Comparison of ENCODE assay signal across 16 cellular contexts in the genomic region with DNA sequence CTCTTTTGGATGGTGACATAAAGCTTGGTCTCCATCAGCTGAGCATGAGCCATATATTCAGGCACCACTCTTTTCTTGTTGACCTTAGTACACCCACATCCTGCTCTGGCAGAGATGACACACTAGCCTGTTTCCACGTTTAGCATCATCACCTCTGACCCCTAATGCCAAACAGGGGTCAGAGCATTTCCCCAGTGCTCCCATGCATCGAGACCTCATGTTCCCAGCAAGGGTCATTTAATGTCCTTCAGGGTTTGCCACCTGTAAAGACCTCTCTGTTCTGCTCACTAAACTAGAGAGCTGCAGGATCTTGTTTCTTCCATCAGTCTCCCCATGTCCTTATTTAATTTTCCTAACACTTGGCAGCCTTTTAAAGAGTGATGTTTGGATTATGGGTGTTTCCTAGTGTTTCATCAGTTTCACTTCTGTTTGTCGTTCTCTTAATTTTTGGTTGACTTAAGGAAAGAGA.
DNase-seq lines count a peak whose midpoint lies in the region; ATAC-seq and TF ChIP-seq lines count a peak whose summit lies in the region.
"Had no signal": no experiment of that assay in that cellular context is flagged by ENCODE, and none has a peak within 500 bp of the region (broad histone marks: within the 10 kb centered on the region; RNA-seq: fewer than 3 reads in every experiment).

No MANE protein-coding gene starts in this region.

- no peaks in the 10 kb centered on the region for H3K9me3 Mint-ChIP-seq in progenitor cell of endocrine pancreas (ENCODE audit: low read depth)
- H3K9me3 Mint-ChIP-seq: activated T-helper 2 cell treated with anti-CD3 and anti-CD28 coated beads, Interferon-gamma antibody, Interleukin-2, Interleukin-4, amounts not matched to agents 10 μg/mL and 5 μg/mL and 100 μg/mL, durations not matched to agents 14 hours and 24 hours and 36 hours; effector memory CD8-positive, alpha-beta T cell had no signal

- no peaks in the 10 kb centered on the region for H3K27me3 ChIP-seq in brain microvascular endothelial cell (replicated peaks)

- no peak for ATAC-seq in HG03108 (IDR thresholded peaks at IDR 0.05; ENCODE audit: unreplicated experiment)
- ATAC-seq: effector memory CD8-positive, alpha-beta T cell had no signal

- TF ChIP-seq CTCF in brain microvascular endothelial cell (IDR thresholded peaks at IDR 0.05; ENCODE audit: low read depth, low read length, missing control alignments) (no peak), RWPE1 (conservative IDR thresholded peaks at IDR 0.05; ENCODE audit: low read depth) (no peak), progenitor cell of endocrine pancreas (IDR thresholded peaks at IDR 0.05; ENCODE audit: unreplicated experiment) (no peak)

- H3K4me3 Mint-ChIP-seq in progenitor cell of endocrine pancreas (ENCODE audit: low read depth) = no peak overlapping the region
- H3K4me3 Mint-ChIP-seq: effector memory CD8-positive, alpha-beta T cell had no signal

- POLR2A ChIA-PET in RWPE1 (lab: Yijun Ruan, JAX; ENCODE audit: low non-redundant PET) = no interaction called here

- no peaks in the 10 kb centered on the region for H3K36me3 ChIP-seq in brain microvascular endothelial cell (replicated peaks)

- H3K4me3 ChIP-seq in brain microvascular endothelial cell (ENCODE audit: low read depth, low read length) = no peak overlapping the region

- H3K27ac Mint-ChIP-seq in progenitor cell of endocrine pancreas = no peak overlapping the region
- H3K27ac Mint-ChIP-seq: activated T-helper 2 cell treated with anti-CD3 and anti-CD28 coated beads, Interferon-gamma antibody, Interleukin-2, Interleukin-4, amounts not matched to agents 10 μg/mL and 5 μg/mL and 100 μg/mL, durations not matched to agents 14 hours and 24 hours and 36 hours; effector memory CD8-positive, alpha-beta T cell had no signal

- no peaks in the 10 kb centered on the region for H3K36me3 Mint-ChIP-seq in progenitor cell of endocrine pancreas (ENCODE audit: insufficient read depth)

- no peaks in the 10 kb centered on the region for H3K27me3 Mint-ChIP-seq in progenitor cell of endocrine pancreas
- H3K27me3 Mint-ChIP-seq: effector memory CD8-positive, alpha-beta T cell had no signal

- CTCF ChIA-PET in RWPE1 (lab: Yijun Ruan, JAX) = interaction anchor here (0.8 to 0.9 kb wide), 2 partner anchors 269 to 284 kb away, joined by 4 read pairs; no protein-coding TSS in a partner anchor

- in situ Hi-C loops in brain microvascular endothelial cell (cut with HindIII; ENCODE audit: low pct_ligation_motif_present, low sequenced_read_pairs) = no loop called here

- no peak overlapping the region for H3K27ac ChIP-seq in brain microvascular endothelial cell
- H3K27ac ChIP-seq in RWPE1 = no peak overlapping the region

- DNase-seq in EH (ENCODE audit: low read depth) (peak; percentile 63), M059J (ENCODE audit: low read depth) (peak; percentile 78), brain microvascular endothelial cell (peak; percentile 26), lung microvascular endothelial cell (ENCODE audit: low read depth in 2 of 2) (peak; percentile 3 to 6), RWPE1 (ENCODE audit: low spot score) (no peak), progenitor cell of endocrine pancreas (ENCODE audit: low spot score, unreplicated experiment) (no peak)
- DNase-seq in stimulated activated CD4-positive, alpha-beta T cell treated with anti-CD3 and anti-CD28 coated beads, Interleukin-1b, Interleukin-23, amount 100 ng/mL, for 48 hours = no peak
- DNase-seq: activated CD4-positive, alpha-beta T cell treated with anti-CD3 and anti-CD28 coated beads, Interleukin-2, amount 50 U/mL, for 48 hours; effector memory CD8-positive, alpha-beta T cell; head of caudate nucleus; NCI-H1105 treated with DMSO at 0.1 percent for 48 hours; NCI-H510A; stimulated activated CD4-positive, alpha-beta T cell treated with anti-CD3 and anti-CD28 coated beads, Interleukin-4, amount 100 ng/mL, for 4 hours; stimulated activated naive CD4-positive, alpha-beta T cell had no signal

- peaks cover 5% of the 10 kb centered on the region for H3K4me1 Mint-ChIP-seq in progenitor cell of endocrine pancreas (ENCODE audit: low read depth)

Comparison
In these comparisons a context has a peak if more than half of its experiments do, and no peak if none do; other contexts are left out.
1. DNase-seq: peak in EH (single experiment), M059J (single experiment), brain microvascular endothelial cell (single experiment) and lung microvascular endothelial cell (2 of 2); none in RWPE1 (single experiment), stimulated activated CD4-positive, alpha-beta T cell treated with anti-CD3 and anti-CD28 coated beads, Interleukin-1b, Interleukin-23, amount 100 ng/mL, for 48 hours (single experiment) and progenitor cell of endocrine pancreas (single experiment).